Comparison of ENCODE assay signal across 19 cellular contexts in the genomic region with DNA sequence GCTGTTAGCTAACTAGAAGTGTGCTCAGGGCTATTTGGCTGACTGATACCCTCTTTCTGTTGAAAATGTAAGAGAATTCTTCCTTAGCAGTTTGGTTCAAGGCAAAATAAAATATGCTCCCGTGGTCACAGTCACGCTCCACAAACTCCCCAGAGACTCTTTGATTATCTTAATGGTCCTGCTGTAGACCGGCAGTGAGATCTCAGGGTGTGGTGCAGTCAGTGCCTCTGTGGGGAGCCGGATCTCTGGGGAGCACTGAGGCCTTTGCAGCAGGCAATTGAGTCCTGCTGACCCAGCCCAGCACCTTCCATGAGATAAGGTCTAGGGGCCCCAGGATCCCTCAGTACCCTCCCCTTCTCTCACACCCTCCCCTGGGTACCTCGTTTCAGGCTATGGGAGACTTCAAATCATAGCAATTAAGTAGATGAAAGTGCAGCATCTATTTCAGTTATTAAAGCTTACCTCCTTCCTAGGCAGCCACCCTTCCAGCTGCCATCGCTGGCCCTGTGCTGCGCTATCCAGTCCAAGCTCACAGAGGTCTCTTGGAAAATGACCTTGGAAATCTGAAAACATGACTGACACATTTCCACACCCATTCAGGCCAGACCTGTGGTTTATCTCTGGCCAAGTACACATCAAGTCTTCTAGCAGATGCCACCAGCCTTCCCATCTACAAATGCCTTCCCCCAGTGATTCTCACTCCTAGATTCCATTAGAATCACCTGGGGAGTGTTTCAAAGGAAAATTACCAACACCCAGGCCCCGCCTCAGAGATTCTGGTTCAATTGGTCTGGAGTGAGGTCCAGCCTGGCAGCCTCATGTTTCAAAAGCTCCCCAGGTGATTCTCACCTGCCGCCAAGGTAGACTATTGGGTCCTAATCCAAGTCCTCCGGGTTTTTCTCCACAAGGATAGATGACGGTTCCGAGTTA.
DNase-seq lines count a peak whose midpoint lies in the region; ATAC-seq lines count a peak whose summit lies in the region.
"Had no signal": no experiment of that assay in that cellular context is flagged by ENCODE, and none has a peak within 500 bp of the region (broad histone marks: within the 10 kb centered on the region; RNA-seq: fewer than 3 reads in every experiment).

No MANE protein-coding gene starts in this region.

- H3K9ac ChIP-seq in BLaER1 treated with 17β-estradiol and CSF1 and Interleukin-3, amounts not matched to agents 10 nM and 100 nM: no peak overlapping the region

- H3K4me3 ChIP-seq in BLaER1 treated with 17β-estradiol and CSF1 and Interleukin-3, amounts not matched to agents 10 nM and 100 nM: no peak overlapping the region

- peaks cover 6 to 21% (median 8%) of the 10 kb centered on the region in 11 experiments; a peak in 16 of 22 replicates for H3K9me3 ChIP-seq in BLaER1 treated with 17β-estradiol and CSF1 and Interleukin-3, amounts not matched to agents 10 nM and 100 nM (replicated peaks in 1 of 11)

- ATAC-seq in HG02642 (IDR thresholded peaks at IDR 0.05; ENCODE audit: poor library complexity, unreplicated experiment): no peak
- ATAC-seq: naive thymus-derived CD4-positive, alpha-beta T cell; stimulated activated memory B cell treated with anti-CD40 and anti-IgM and Interleukin-4, amounts not matched to agents 10 μg/mL and 1 μg/mL and 100 μg/mL, for 72 hours had no signal

- no peaks in the 10 kb centered on the region for H3K27me3 ChIP-seq in BLaER1 treated with 17β-estradiol and CSF1 and Interleukin-3, amounts not matched to agents 10 nM and 100 nM

- peaks cover 0 to 32% (median 17%) of the 10 kb centered on the region in 10 experiments; a peak in 14 of 20 replicates for H3K4me1 ChIP-seq in BLaER1 treated with 17β-estradiol and CSF1 and Interleukin-3, amounts not matched to agents 10 nM and 100 nM

- H4K20me1 ChIP-seq in BLaER1 treated with 17β-estradiol and CSF1 and Interleukin-3, amounts not matched to agents 10 nM and 100 nM: no peaks in the 10 kb centered on the region

- peak overlapping the region in 9 of 11 experiments; percentile 17 to 82 (median 59); a peak in 16 of 22 replicates for H3K4me2 ChIP-seq in BLaER1 treated with 17β-estradiol and CSF1 and Interleukin-3, amounts not matched to agents 10 nM and 100 nM

- H3K36me3 ChIP-seq in BLaER1 treated with 17β-estradiol and CSF1 and Interleukin-3, amounts not matched to agents 10 nM and 100 nM: no peaks in the 10 kb centered on the region

- peak; percentile 75 for DNase-seq in DMS153 (lab: John Stamatoyannopoulos, UW)
- DNase-seq in NCI-H526 treated with DMSO at 0.1 percent for 48 hours (lab: John Stamatoyannopoulos, UW): peak; percentile 30
- peak; percentile 36 for DNase-seq in left kidney (ENCODE audit: low read depth, low spot score)
- no peak for DNase-seq in SIG-M5 treated with dmso at 0.1 percent for 504 hours (lab: John Stamatoyannopoulos, UW; ENCODE audit: unreplicated experiment)
- no peak for DNase-seq in UCSD-AML1 (lab: John Stamatoyannopoulos, UW; ENCODE audit: unreplicated experiment)
- DNase-seq: activated CD8-positive, alpha-beta memory T cell treated with anti-CD3 and anti-CD28 coated beads for 24 hours; activated naive CD4-positive, alpha-beta T cell treated with Interleukin-2 at 50 U/mL for 16 hours; activated T-cell treated with anti-CD3 and anti-CD28 coated beads, Interleukin-2, amount 50 U/mL, for 48 hours; amniotic stem cell; cortex of kidney; HFFc6; naive thymus-derived CD4-positive, alpha-beta T cell; NCI-H1105; small intestine; stimulated activated CD4-positive, alpha-beta T cell treated with anti-CD3 and anti-CD28 coated beads, Interleukin-2, amount 100 ng/mL, for 24 hours; SW 1271 had no signal

- no peak overlapping the region for H3K27ac ChIP-seq in BLaER1 treated with 17β-estradiol and CSF1 and Interleukin-3, amounts not matched to agents 10 nM and 100 nM

Comparison
In these comparisons a context has a peak if more than half of its experiments do, and no peak if none do; other contexts are left out.
1. DNase-seq: peak in DMS153 (single experiment), NCI-H526 treated with DMSO at 0.1 percent for 48 hours (single experiment) and left kidney (single experiment); none in SIG-M5 treated with dmso at 0.1 percent for 504 hours (single experiment) and UCSD-AML1 (single experiment).